Comparison of ENCODE assay signal across 26 cellular contexts in genomic region chr13:74219571-74219970, GRCh38.
"Had no signal": no experiment of that assay in that cellular context is flagged by ENCODE, and none has a peak within 500 bp of the region (broad histone marks: within the 10 kb centered on the region; RNA-seq: fewer than 3 reads in every experiment).

No MANE protein-coding gene starts in this region.

- H3K4me3 Mint-ChIP-seq: activated CD4-positive, alpha-beta T cell treated with anti-CD3 and anti-CD28 coated beads, Interleukin-2, amount 10 ng/mL, durations not matched to agents 24 days and 14 days; activated naive CD8-positive, alpha-beta T cell; activated T-cell treated with anti-CD3 and anti-CD28 coated beads, Interleukin-2, amount 50 U/mL, for 4 hours; T-helper 1 cell treated with Interleukin-12 subunit alpha and Interleukin-12 subunit beta and Interleukin-4 antibody, amounts not matched to agents 30 μg/mL and 1 μg/mL, for 36 hours had no signal

- H3K4me2 ChIP-seq: SK-N-SH had no signal

- H3K9me3 Mint-ChIP-seq: activated T-cell treated with anti-CD3 and anti-CD28 coated beads, Interleukin-2, amount 50 U/mL, for 4 hours; T-helper 1 cell treated with Interleukin-12 subunit alpha and Interleukin-12 subunit beta and Interleukin-4 antibody, amounts not matched to agents 30 μg/mL and 1 μg/mL, for 36 hours had no signal

- ATAC-seq: activated T-cell treated with anti-CD3 and anti-CD28 coated beads, Interleukin-2, amount 50 U/mL, for 4 hours; body of pancreas; Panc1; Right ventricle myocardium inferior had no signal

- H3K27ac Mint-ChIP-seq: activated CD4-positive, alpha-beta T cell treated with anti-CD3 and anti-CD28 coated beads, Interleukin-2, amount 10 ng/mL, durations not matched to agents 24 days and 14 days; activated naive CD8-positive, alpha-beta T cell; T-helper 1 cell treated with Interleukin-12 subunit alpha and Interleukin-12 subunit beta and Interleukin-4 antibody, amounts not matched to agents 30 μg/mL and 1 μg/mL, for 36 hours had no signal

- DNase-seq: activated CD4-positive, alpha-beta T cell treated with anti-CD3 and anti-CD28 coated beads, Interleukin-2, amount 10 ng/mL, durations not matched to agents 24 days and 14 days; activated CD4-positive, alpha-beta T cell treated with anti-CD3 and anti-CD28 coated beads, Interleukin-2, amount 50 U/mL, for 48 hours; activated CD4-positive, CD25-positive, alpha-beta regulatory T cell treated with anti-CD3 and anti-CD28 coated beads, Interleukin-2, amount 50 U/mL, for 72 hours; activated CD8-positive, alpha-beta memory T cell treated with anti-CD3 and anti-CD28 coated beads for 24 hours; activated effector memory CD4-positive, alpha-beta T cell treated with anti-CD3 and anti-CD28 coated beads, Interleukin-2, amount 50 U/mL, for 16 hours; activated naive CD4-positive, alpha-beta T cell treated with Interleukin-2 at 50 U/mL for 16 hours; activated T-cell treated with anti-CD3 and anti-CD28 coated beads, Interleukin-2, amount 50 U/mL, for 4 hours; body of pancreas; central memory CD4-positive, alpha-beta T cell; MM.1S; NCI-H1105; NCI-H1436; NCI-H1694 treated with DMSO at 0.1 percent for 48 hours; NCI-H2029 treated with DMSO at 0.1 percent for 48 hours; NCI-H345; NCI-H510A; NCI-H526 treated with DMSO at 0.1 percent for 48 hours; NCI-H82; RPMI8226; SK-N-SH; SW 1271 had no signal

- H3K27me3 Mint-ChIP-seq: activated naive CD8-positive, alpha-beta T cell had no signal

- H3K4me1 ChIP-seq: body of pancreas had no signal

- H3K9me3 ChIP-seq: body of pancreas, SK-N-SH had no signal

- H3K36me3 Mint-ChIP-seq: activated naive CD8-positive, alpha-beta T cell had no signal

- H3K27me3 ChIP-seq: body of pancreas had no signal

- FAIRE-seq: bronchial epithelial cell had no signal

- H3K27ac ChIP-seq: body of pancreas had no signal

- H3K9ac ChIP-seq: SK-N-SH had no signal

- H3K4me3 ChIP-seq: body of pancreas had no signal
